8 cellular contexts compared by ENCODE assay signal in genomic region chr16:4474192-4474961, GRCh38. TPM values are rescaled to one million over a fixed set of nuclear protein-coding genes. Genes with fewer than 3 reads are reported as not detected.
A peak's percentile ranks its signal among the peaks of the same experiment; 100 is the strongest.
DNase-seq lines count a peak whose midpoint lies in the region; ATAC-seq and TF ChIP-seq lines count a peak whose summit lies in the region.

TSS of gene NMRAL1 (minus strand) at chr16:4474625. CDS start at chr16:4474132, 493 bp downstream.

- peak within 1 kb of the TSS; percentile 79 for H3K4me3 ChIP-seq in coronary artery

- H3K27ac ChIP-seq in coronary artery: peak within 1 kb of the TSS; percentile 81 to 90

- DNase-seq in GM03348 (ENCODE audit: low spot score) (peak; percentile 93), NCI-H526 (lab: John Stamatoyannopoulos, UW) (peak; percentile 80 to 94), coronary artery (ENCODE audit: low spot score) (peak; percentile 94), left colon (peak; percentile 92 to 94)
- peak; percentile 89 for DNase-seq in activated CD4-positive, alpha-beta T cell treated with anti-CD3 and anti-CD28 coated beads, Interleukin-2, amount 10 ng/mL, durations not matched to agents 7 days and 5 days
- DNase-seq in stimulated activated CD4-positive, alpha-beta T cell treated with anti-CD3 and anti-CD28 coated beads, Interleukin-1b, Interleukin-23, amount 100 ng/mL, for 48 hours: peak; percentile 95

- POLR2A ChIA-PET in activated CD4-positive, alpha-beta T cell treated with anti-CD3 and anti-CD28 coated beads, Interleukin-2, amount 10 ng/mL, durations not matched to agents 7 days and 5 days (lab: Charles Lee): interaction anchor here (0.6 kb wide), 1 partner anchor 1269 kb away, joined by 4 read pairs; no protein-coding TSS in a partner anchor

- H3K4me1 Mint-ChIP-seq in activated CD4-positive, alpha-beta T cell treated with anti-CD3 and anti-CD28 coated beads, Interleukin-2, amount 10 ng/mL, durations not matched to agents 7 days and 5 days: peaks cover 37% of the 10 kb centered on the region

- peaks cover 16% of the 10 kb centered on the region for H3K36me3 Mint-ChIP-seq in activated CD4-positive, alpha-beta T cell treated with anti-CD3 and anti-CD28 coated beads, Interleukin-2, amount 10 ng/mL, durations not matched to agents 7 days and 5 days (ENCODE audit: low read depth)

- peak within 1 kb of the TSS; percentile 91 for H3K27ac Mint-ChIP-seq in activated CD4-positive, alpha-beta T cell treated with anti-CD3 and anti-CD28 coated beads, Interleukin-2, amount 10 ng/mL, durations not matched to agents 7 days and 5 days

- intact Hi-C loops in left colon (cut with DNase I, micrococcal nuclease): no loop called here

- no peaks in the 10 kb centered on the region for H3K9me3 Mint-ChIP-seq in activated CD4-positive, alpha-beta T cell treated with anti-CD3 and anti-CD28 coated beads, Interleukin-2, amount 10 ng/mL, durations not matched to agents 7 days and 5 days

- peak within 1 kb of the TSS; percentile 94 for H3K4me3 Mint-ChIP-seq in activated CD4-positive, alpha-beta T cell treated with anti-CD3 and anti-CD28 coated beads, Interleukin-2, amount 10 ng/mL, durations not matched to agents 7 days and 5 days

- TF ChIP-seq CTCF in coronary artery (IDR thresholded peaks at IDR 0.05): no peak

- H3K27me3 Mint-ChIP-seq in activated CD4-positive, alpha-beta T cell treated with anti-CD3 and anti-CD28 coated beads, Interleukin-2, amount 10 ng/mL, durations not matched to agents 7 days and 5 days: no peaks in the 10 kb centered on the region

- ATAC-seq in HG02938 (IDR thresholded peaks at IDR 0.05; ENCODE audit: unreplicated experiment) (peak; percentile 39), left colon (peak; percentile 62), HG02798 (IDR thresholded peaks at IDR 0.05; ENCODE audit: poor library complexity, unreplicated experiment) (no peak)

- CTCF ChIA-PET in activated CD4-positive, alpha-beta T cell treated with anti-CD3 and anti-CD28 coated beads, Interleukin-2, amount 10 ng/mL, durations not matched to agents 7 days and 5 days (lab: Charles Lee): interaction anchor here (0.6 to 4.8 kb wide), 5 partner anchors 8 to 150 kb away, joined by 4 to 22 read pairs (median 4); partner anchors contain the start of gene MGRN1

RNA-seq across cellular contexts. Expression of gene NMRAL1, which starts in this region (rescaled TPM):
- 10 to 100 TPM; 34.0 to 35.9 TPM for total RNA-seq in activated CD4-positive, alpha-beta T cell treated with anti-CD3 and anti-CD28 coated beads, Interleukin-2, amount 10 ng/mL, durations not matched to agents 7 days and 5 days
- total RNA-seq in left colon: 10 to 100 TPM; 36.9 to 39.6 TPM
